In the genomic region with DNA sequence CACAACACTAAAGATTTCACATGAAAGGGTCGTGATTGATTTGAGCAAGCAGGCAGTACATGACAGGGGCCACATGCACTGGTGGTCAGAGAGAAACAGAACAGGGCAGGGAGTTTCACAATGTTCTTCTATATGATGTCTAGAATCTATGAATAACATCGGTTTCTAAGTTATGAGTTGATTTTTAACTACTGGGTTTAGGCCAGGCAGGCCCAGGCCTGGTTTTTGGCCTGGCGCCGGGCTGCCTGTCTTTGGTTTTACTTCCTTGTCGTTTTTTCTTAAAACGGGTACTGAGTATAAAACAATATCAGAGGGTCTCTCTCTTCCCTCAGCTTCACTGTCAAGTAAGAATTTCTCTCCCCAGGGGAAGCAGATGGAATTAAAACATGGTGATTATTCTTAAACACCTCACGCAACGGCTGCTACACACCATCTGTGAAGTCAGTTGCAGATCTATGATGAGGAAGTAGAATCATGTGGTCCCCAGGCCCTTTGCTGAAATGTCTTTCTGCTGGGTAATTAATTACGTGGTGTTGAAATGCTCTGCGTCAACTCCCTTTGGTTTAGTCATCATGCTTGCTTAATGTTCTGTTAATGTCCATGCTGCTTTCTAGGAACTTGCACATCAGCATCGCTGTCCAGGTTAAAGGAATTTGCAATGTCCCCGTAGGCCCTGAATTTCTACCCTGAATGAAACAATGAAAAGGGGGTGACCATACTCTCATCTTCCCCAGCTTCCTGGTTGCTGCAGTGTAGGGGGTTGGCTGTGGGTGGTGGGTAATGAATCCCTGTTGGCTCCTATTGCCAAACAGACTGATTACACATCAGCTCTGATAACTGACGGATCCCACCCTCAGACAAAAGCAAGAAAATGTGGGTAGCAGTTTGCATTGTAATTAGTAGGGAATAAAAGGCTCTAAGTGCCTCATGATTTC, we compare ENCODE assay signal across 1 cellular context.
TF ChIP-seq lines count a peak whose summit lies in the region.

No MANE protein-coding gene starts in this region.

TF ChIP-seq in GM12878, 131 proteins besides CTCF, POLR2A, EP300 and RAD21 (continued from another document and continues in another):
- TF ChIP-seq, protein P1, sequence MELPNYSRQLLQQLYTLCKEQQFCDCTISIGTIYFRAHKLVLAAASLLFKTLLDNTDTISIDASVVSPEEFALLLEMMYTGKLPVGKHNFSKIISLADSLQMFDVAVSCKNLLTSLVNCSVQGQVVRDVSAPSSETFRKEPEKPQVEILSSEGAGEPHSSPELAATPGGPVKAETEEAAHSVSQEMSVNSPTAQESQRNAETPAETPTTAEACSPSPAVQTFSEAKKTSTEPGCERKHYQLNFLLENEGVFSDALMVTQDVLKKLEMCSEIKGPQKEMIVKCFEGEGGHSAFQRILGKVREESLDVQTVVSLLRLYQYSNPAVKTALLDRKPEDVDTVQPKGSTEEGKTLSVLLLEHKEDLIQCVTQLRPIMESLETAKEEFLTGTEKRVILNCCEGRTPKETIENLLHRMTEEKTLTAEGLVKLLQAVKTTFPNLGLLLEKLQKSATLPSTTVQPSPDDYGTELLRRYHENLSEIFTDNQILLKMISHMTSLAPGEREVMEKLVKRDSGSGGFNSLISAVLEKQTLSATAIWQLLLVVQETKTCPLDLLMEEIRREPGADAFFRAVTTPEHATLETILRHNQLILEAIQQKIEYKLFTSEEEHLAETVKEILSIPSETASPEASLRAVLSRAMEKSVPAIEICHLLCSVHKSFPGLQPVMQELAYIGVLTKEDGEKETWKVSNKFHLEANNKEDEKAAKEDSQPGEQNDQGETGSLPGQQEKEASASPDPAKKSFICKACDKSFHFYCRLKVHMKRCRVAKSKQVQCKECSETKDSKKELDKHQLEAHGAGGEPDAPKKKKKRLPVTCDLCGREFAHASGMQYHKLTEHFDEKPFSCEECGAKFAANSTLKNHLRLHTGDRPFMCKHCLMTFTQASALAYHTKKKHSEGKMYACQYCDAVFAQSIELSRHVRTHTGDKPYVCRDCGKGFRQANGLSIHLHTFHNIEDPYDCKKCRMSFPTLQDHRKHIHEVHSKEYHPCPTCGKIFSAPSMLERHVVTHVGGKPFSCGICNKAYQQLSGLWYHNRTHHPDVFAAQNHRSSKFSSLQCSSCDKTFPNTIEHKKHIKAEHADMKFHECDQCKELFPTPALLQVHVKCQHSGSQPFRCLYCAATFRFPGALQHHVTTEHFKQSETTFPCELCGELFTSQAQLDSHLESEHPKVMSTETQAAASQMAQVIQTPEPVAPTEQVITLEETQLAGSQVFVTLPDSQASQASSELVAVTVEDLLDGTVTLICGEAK (IDR thresholded peaks at IDR 0.05; ENCODE audit: borderline replicate concordance) = no peak
- TF ChIP-seq GABPA (IDR thresholded peaks at IDR 0.05; ENCODE audit: low read depth) = no peak
- TF ChIP-seq MYC (IDR thresholded peaks at IDR 0.05; ENCODE audit: insufficient read depth, insufficient read length, insufficient replicate concordance, low read length, severe bottlenecking) = no peak
- TF ChIP-seq PAX8 (IDR thresholded peaks at IDR 0.05) = no peak
- TF ChIP-seq SUPT20H (IDR thresholded peaks at IDR 0.05; ENCODE audit: borderline replicate concordance, control insufficient read depth, low read depth, low read length) = no peak
- TF ChIP-seq ATF7 (IDR thresholded peaks at IDR 0.05; ENCODE audit: low read depth) = peak; percentile 91
- TF ChIP-seq HDAC6 (IDR thresholded peaks at IDR 0.05; ENCODE audit: unreplicated experiment) = no peak
- no peak for TF ChIP-seq RBBP5 (conservative IDR thresholded peaks at IDR 0.05)
- TF ChIP-seq, protein P2, sequence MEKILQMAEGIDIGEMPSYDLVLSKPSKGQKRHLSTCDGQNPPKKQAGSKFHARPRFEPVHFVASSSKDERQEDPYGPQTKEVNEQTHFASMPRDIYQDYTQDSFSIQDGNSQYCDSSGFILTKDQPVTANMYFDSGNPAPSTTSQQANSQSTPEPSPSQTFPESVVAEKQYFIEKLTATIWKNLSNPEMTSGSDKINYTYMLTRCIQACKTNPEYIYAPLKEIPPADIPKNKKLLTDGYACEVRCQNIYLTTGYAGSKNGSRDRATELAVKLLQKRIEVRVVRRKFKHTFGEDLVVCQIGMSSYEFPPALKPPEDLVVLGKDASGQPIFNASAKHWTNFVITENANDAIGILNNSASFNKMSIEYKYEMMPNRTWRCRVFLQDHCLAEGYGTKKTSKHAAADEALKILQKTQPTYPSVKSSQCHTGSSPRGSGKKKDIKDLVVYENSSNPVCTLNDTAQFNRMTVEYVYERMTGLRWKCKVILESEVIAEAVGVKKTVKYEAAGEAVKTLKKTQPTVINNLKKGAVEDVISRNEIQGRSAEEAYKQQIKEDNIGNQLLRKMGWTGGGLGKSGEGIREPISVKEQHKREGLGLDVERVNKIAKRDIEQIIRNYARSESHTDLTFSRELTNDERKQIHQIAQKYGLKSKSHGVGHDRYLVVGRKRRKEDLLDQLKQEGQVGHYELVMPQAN (conservative IDR thresholded peaks at IDR 0.05) = no peak
- peak; percentile 52; the same call in 1 of the 2 replicates for TF ChIP-seq TCF12 (IDR thresholded peaks at IDR 0.05; ENCODE audit: low read depth, low read length)
- TF ChIP-seq MEF2A (IDR thresholded peaks at IDR 0.05; ENCODE audit: insufficient read depth, low read depth, low read length) = no peak
- TF ChIP-seq, protein P3, sequence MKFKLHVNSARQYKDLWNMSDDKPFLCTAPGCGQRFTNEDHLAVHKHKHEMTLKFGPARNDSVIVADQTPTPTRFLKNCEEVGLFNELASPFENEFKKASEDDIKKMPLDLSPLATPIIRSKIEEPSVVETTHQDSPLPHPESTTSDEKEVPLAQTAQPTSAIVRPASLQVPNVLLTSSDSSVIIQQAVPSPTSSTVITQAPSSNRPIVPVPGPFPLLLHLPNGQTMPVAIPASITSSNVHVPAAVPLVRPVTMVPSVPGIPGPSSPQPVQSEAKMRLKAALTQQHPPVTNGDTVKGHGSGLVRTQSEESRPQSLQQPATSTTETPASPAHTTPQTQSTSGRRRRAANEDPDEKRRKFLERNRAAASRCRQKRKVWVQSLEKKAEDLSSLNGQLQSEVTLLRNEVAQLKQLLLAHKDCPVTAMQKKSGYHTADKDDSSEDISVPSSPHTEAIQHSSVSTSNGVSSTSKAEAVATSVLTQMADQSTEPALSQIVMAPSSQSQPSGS (IDR thresholded peaks at IDR 0.05; ENCODE audit: low read length) = no peak
- TF ChIP-seq, protein P4, sequence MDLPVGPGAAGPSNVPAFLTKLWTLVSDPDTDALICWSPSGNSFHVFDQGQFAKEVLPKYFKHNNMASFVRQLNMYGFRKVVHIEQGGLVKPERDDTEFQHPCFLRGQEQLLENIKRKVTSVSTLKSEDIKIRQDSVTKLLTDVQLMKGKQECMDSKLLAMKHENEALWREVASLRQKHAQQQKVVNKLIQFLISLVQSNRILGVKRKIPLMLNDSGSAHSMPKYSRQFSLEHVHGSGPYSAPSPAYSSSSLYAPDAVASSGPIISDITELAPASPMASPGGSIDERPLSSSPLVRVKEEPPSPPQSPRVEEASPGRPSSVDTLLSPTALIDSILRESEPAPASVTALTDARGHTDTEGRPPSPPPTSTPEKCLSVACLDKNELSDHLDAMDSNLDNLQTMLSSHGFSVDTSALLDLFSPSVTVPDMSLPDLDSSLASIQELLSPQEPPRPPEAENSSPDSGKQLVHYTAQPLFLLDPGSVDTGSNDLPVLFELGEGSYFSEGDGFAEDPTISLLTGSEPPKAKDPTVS (IDR thresholded peaks at IDR 0.05; ENCODE audit: low read depth, low read length) = no peak
- TF ChIP-seq, protein P5, sequence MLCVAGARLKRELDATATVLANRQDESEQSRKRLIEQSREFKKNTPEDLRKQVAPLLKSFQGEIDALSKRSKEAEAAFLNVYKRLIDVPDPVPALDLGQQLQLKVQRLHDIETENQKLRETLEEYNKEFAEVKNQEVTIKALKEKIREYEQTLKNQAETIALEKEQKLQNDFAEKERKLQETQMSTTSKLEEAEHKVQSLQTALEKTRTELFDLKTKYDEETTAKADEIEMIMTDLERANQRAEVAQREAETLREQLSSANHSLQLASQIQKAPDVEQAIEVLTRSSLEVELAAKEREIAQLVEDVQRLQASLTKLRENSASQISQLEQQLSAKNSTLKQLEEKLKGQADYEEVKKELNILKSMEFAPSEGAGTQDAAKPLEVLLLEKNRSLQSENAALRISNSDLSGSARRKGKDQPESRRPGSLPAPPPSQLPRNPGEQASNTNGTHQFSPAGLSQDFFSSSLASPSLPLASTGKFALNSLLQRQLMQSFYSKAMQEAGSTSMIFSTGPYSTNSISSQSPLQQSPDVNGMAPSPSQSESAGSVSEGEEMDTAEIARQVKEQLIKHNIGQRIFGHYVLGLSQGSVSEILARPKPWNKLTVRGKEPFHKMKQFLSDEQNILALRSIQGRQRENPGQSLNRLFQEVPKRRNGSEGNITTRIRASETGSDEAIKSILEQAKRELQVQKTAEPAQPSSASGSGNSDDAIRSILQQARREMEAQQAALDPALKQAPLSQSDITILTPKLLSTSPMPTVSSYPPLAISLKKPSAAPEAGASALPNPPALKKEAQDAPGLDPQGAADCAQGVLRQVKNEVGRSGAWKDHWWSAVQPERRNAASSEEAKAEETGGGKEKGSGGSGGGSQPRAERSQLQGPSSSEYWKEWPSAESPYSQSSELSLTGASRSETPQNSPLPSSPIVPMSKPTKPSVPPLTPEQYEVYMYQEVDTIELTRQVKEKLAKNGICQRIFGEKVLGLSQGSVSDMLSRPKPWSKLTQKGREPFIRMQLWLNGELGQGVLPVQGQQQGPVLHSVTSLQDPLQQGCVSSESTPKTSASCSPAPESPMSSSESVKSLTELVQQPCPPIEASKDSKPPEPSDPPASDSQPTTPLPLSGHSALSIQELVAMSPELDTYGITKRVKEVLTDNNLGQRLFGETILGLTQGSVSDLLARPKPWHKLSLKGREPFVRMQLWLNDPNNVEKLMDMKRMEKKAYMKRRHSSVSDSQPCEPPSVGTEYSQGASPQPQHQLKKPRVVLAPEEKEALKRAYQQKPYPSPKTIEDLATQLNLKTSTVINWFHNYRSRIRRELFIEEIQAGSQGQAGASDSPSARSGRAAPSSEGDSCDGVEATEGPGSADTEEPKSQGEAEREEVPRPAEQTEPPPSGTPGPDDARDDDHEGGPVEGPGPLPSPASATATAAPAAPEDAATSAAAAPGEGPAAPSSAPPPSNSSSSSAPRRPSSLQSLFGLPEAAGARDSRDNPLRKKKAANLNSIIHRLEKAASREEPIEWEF (IDR thresholded peaks at IDR 0.05; ENCODE audit: insufficient replicate concordance, low read depth, low read length) = peak; percentile 34
- no peak for TF ChIP-seq JUNB (IDR thresholded peaks at IDR 0.05)
- TF ChIP-seq SMAD5 (IDR thresholded peaks at IDR 0.05; ENCODE audit: low read depth) = no peak
- TF ChIP-seq KAT2A (conservative IDR thresholded peaks at IDR 0.05; ENCODE audit: control insufficient read depth, low read depth, low read length) = no peak
- no peak for TF ChIP-seq ZBED1 (IDR thresholded peaks at IDR 0.05; ENCODE audit: borderline replicate concordance)
- TF ChIP-seq DPF2 (IDR thresholded peaks at IDR 0.05) = peak; percentile 88
- TF ChIP-seq MXI1 (IDR thresholded peaks at IDR 0.05; ENCODE audit: low read depth, low read length) = no peak; the same call in 1 of the 2 replicates
- no peak; the same call in 1 of the 2 replicates for TF ChIP-seq HCFC1 (IDR thresholded peaks at IDR 0.05; ENCODE audit: low read length)
- TF ChIP-seq BACH1 (IDR thresholded peaks at IDR 0.05; ENCODE audit: borderline replicate concordance) = no peak; the same call in 1 of the 2 replicates
- TF ChIP-seq, protein P6, sequence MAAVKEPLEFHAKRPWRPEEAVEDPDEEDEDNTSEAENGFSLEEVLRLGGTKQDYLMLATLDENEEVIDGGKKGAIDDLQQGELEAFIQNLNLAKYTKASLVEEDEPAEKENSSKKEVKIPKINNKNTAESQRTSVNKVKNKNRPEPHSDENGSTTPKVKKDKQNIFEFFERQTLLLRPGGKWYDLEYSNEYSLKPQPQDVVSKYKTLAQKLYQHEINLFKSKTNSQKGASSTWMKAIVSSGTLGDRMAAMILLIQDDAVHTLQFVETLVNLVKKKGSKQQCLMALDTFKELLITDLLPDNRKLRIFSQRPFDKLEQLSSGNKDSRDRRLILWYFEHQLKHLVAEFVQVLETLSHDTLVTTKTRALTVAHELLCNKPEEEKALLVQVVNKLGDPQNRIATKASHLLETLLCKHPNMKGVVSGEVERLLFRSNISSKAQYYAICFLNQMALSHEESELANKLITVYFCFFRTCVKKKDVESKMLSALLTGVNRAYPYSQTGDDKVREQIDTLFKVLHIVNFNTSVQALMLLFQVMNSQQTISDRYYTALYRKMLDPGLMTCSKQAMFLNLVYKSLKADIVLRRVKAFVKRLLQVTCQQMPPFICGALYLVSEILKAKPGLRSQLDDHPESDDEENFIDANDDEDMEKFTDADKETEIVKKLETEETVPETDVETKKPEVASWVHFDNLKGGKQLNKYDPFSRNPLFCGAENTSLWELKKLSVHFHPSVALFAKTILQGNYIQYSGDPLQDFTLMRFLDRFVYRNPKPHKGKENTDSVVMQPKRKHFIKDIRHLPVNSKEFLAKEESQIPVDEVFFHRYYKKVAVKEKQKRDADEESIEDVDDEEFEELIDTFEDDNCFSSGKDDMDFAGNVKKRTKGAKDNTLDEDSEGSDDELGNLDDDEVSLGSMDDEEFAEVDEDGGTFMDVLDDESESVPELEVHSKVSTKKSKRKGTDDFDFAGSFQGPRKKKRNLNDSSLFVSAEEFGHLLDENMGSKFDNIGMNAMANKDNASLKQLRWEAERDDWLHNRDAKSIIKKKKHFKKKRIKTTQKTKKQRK (IDR thresholded peaks at IDR 0.05; ENCODE audit: low read depth, low read length) = no peak
- TF ChIP-seq FOXK2 (IDR thresholded peaks at IDR 0.05) = no peak
- TF ChIP-seq, protein P7, sequence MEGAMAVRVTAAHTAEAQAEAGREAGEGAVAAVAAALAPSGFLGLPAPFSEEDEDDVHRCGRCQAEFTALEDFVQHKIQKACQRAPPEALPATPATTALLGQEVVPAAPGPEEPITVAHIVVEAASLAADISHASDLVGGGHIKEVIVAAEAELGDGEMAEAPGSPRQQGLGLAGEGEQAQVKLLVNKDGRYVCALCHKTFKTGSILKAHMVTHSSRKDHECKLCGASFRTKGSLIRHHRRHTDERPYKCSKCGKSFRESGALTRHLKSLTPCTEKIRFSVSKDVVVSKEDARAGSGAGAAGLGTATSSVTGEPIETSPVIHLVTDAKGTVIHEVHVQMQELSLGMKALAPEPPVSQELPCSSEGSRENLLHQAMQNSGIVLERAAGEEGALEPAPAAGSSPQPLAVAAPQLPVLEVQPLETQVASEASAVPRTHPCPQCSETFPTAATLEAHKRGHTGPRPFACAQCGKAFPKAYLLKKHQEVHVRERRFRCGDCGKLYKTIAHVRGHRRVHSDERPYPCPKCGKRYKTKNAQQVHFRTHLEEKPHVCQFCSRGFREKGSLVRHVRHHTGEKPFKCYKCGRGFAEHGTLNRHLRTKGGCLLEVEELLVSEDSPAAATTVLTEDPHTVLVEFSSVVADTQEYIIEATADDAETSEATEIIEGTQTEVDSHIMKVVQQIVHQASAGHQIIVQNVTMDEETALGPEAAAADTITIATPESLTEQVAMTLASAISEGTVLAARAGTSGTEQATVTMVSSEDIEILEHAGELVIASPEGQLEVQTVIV (IDR thresholded peaks at IDR 0.05; ENCODE audit: borderline replicate concordance, partially characterized antibody) = peak; percentile 26
- TF ChIP-seq, protein P8, sequence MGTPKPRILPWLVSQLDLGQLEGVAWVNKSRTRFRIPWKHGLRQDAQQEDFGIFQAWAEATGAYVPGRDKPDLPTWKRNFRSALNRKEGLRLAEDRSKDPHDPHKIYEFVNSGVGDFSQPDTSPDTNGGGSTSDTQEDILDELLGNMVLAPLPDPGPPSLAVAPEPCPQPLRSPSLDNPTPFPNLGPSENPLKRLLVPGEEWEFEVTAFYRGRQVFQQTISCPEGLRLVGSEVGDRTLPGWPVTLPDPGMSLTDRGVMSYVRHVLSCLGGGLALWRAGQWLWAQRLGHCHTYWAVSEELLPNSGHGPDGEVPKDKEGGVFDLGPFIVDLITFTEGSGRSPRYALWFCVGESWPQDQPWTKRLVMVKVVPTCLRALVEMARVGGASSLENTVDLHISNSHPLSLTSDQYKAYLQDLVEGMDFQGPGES (IDR thresholded peaks at IDR 0.05) = no peak
- 0 out of 2 replicates have a peak, but pooled peaks have one; percentile 39 for TF ChIP-seq NR2F1 (conservative IDR thresholded peaks at IDR 0.05)
- TF ChIP-seq IKZF2 (IDR thresholded peaks at IDR 0.05) = peak; percentile 61 to 63
- 0 out of 2 replicates have a peak, but pooled peaks have one; percentile 28 for TF ChIP-seq LARP7 (IDR thresholded peaks at IDR 0.05)
- no peak for TF ChIP-seq RB1 (IDR thresholded peaks at IDR 0.05; ENCODE audit: borderline replicate concordance)
